In genomic region chr5:180021900-180022299, GRCh38 we compare ENCODE assay signal across 27 cellular contexts. TPM values are rescaled to one million over a fixed set of nuclear protein-coding genes. Genes with fewer than 3 reads are reported as not detected.
DNase-seq lines count a peak whose midpoint lies in the region; ATAC-seq, FAIRE-seq and TF ChIP-seq lines count a peak whose summit lies in the region.
"Had no signal": no experiment of that assay in that cellular context is flagged by ENCODE, and none has a peak within 500 bp of the region (broad histone marks: within the 10 kb centered on the region; RNA-seq: fewer than 3 reads in every experiment).

No MANE protein-coding gene starts in this region.

- H3K9me3 ChIP-seq in endocrine pancreas (ENCODE audit: control insufficient read depth, low read length): no peaks in the 10 kb centered on the region
- H3K9me3 ChIP-seq in lower lobe of right lung: no peaks in the 10 kb centered on the region
- H3K9me3 ChIP-seq: BE2C, SJSA1 had no signal

- H3K4me3 ChIP-seq in endocrine pancreas (ENCODE audit: control insufficient read depth, insufficient read depth, low read length) (peak overlapping the region; percentile 60), lower lobe of right lung (no peak overlapping the region)
- H3K4me3 ChIP-seq: GM23248, PC-9, SJSA1 had no signal

- no peak overlapping the region for H3K9ac ChIP-seq in endocrine pancreas (ENCODE audit: control insufficient read depth, insufficient read depth, low read length)
- H3K9ac ChIP-seq: GM23248 had no signal

- H3K27ac ChIP-seq in lower lobe of right lung: no peak overlapping the region
- H3K27ac ChIP-seq: GM23248, HL-60, PC-9, SJSA1 had no signal

- no peak for ATAC-seq in lower lobe of right lung
- ATAC-seq: HCT116 had no signal

- intact Hi-C loops in lower lobe of right lung (cut with DNase I): no loop called here

- H3K36me3 ChIP-seq in endocrine pancreas (ENCODE audit: control insufficient read depth, insufficient read depth, low read length) (no peaks in the 10 kb centered on the region), lower lobe of right lung (no peaks in the 10 kb centered on the region)
- H3K36me3 ChIP-seq: BE2C, SJSA1 had no signal

- H3K4me1 ChIP-seq in endocrine pancreas (ENCODE audit: control insufficient read depth, insufficient read depth, low read length) (peaks cover 10% of the 10 kb centered on the region), lower lobe of right lung (peaks cover 4% of the 10 kb centered on the region)
- H3K4me1 ChIP-seq: BE2C, SJSA1 had no signal

- FAIRE-seq in GM19239 (lab: Jason Lieb, UNC): peak; percentile 33
- FAIRE-seq in HTR-8/SVneo (lab: Jason Lieb, UNC): peak; percentile 13
- FAIRE-seq: GM12892 had no signal

- H3K27me3 ChIP-seq in endocrine pancreas (ENCODE audit: control insufficient read depth, insufficient read depth, low read length) (no peaks in the 10 kb centered on the region), lower lobe of right lung (ENCODE audit: low read depth) (no peaks in the 10 kb centered on the region)
- H3K27me3 ChIP-seq: BE2C had no signal

- DNase-seq in GM19239 (ENCODE audit: insufficient read length, low spot score): no peak
- DNase-seq in HTR-8/SVneo (ENCODE audit: insufficient read length, low spot score): no peak
- DNase-seq in kidney tubule cell (ENCODE audit: low spot score): peak; percentile 17
- DNase-seq in lower lobe of right lung: no peak
- DNase-seq in EL: no peak
- no peak for DNase-seq in NCI-H187 treated with DMSO at 0.1 percent for 48 hours (lab: John Stamatoyannopoulos, UW)
- DNase-seq in activated CD4-positive, alpha-beta T cell treated with anti-CD3 and anti-CD28 coated beads for 1 hour: no peak
- DNase-seq: 8988T; ACHN; BE2C; CD8-positive, alpha-beta memory T cell; DMS79 treated with DMSO at 0.1 percent for 48 hours; GM23248; NCI-H1092; NCI-H1417 treated with DMSO at 0.1 percent for 48 hours; NCI-H1694 treated with DMSO at 0.1 percent for 48 hours; NCI-H2107; NCI-H446; NCI-H524 treated with DMSO at 0.1 percent for 48 hours; NCI-H774; PC-9; Right ventricle myocardium superior had no signal

- no peak for TF ChIP-seq CTCF in lower lobe of right lung (IDR thresholded peaks at IDR 0.05)

RNA-seq across cellular contexts. Expression of gene RNF130, which starts 49.7 kb away (rescaled TPM):
- total RNA-seq in lower lobe of right lung: 139 TPM
